Comparison of ENCODE assay signal across 18 cellular contexts in the genomic region with DNA sequence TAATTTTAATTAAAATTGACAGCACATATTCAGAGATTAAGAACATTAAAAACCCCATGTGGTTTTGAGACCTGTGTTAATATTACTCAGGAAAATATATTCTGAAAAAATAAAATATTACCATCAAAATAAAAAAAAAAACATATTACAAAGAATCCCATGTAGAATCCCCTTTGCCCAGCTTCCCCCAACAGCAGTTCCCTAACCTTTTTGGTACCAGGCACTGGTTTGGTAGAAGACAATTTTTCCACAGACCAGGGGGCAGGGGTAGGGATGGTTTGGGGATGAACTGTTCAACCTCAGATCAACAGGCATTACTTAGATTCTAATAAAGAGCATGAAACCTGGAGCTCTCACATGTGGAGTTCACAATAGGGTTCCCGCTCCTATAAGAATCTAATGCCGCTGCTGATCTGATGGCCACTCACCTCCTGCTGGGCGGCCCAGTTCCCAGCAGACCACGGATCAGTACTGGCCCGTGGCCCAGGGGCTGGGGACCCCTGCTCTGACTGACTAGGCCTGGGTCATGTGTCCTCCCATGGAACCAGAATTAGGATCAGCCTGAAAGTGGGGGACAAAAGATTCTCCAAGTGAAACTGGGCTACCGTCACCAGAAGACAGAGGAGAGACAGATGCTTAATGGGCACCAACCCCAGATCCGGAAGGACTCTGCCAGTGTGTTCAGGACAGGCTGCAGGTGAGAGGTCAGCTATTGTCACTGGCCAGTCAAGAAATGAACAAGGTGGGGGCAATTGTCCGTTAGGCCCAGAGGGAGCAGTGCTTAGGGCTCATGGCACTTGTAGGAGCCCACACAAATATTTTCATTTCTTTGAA.
DNase-seq lines count a peak whose midpoint lies in the region; ATAC-seq and TF ChIP-seq lines count a peak whose summit lies in the region.
"Had no signal": no experiment of that assay in that cellular context is flagged by ENCODE, and none has a peak within 500 bp of the region (broad histone marks: within the 10 kb centered on the region; RNA-seq: fewer than 3 reads in every experiment).

No MANE protein-coding gene starts in this region.

- H3K4me1 ChIP-seq in RWPE2 (ENCODE audit: insufficient read depth, poor library complexity, severe bottlenecking) (no peaks in the 10 kb centered on the region), HAP-1 (no peaks in the 10 kb centered on the region)
- H3K4me1 ChIP-seq: A549 had no signal

- H3K4me3 ChIP-seq in RWPE2 (ENCODE audit: severe bottlenecking), result no peak overlapping the region
- no peak overlapping the region for H3K4me3 ChIP-seq in HAP-1
- H3K4me3 ChIP-seq: A549, BLaER1, GM23338 had no signal

- TF ChIP-seq CTCF in RWPE2 (IDR thresholded peaks at IDR 0.05; ENCODE audit: poor library complexity, severe bottlenecking), result no peak

- no peaks in the 10 kb centered on the region for H3K36me3 Mint-ChIP-seq in stimulated activated memory B cell treated with anti-CD40 and anti-IgM and Interleukin-4, amounts not matched to agents 10 μg/mL and 1 μg/mL and 100 μg/mL, for 72 hours
- H3K36me3 Mint-ChIP-seq: CD14-positive monocyte; CD4-positive, alpha-beta memory T cell had no signal

- H3K27me3 ChIP-seq in RWPE2 (ENCODE audit: insufficient read depth, poor library complexity, severe bottlenecking) (no peaks in the 10 kb centered on the region), HAP-1 (ENCODE audit: low read depth) (no peaks in the 10 kb centered on the region)
- H3K27me3 ChIP-seq: BLaER1 had no signal

- DNase-seq in activated CD4-positive, CD25-positive, alpha-beta regulatory T cell treated with anti-CD3 and anti-CD28 coated beads, Interleukin-2, amount 50 U/mL, for 72 hours, result peak; percentile 2
- no peak for DNase-seq in activated CD4-positive, CD25-positive, alpha-beta regulatory T cell (lab: John Stamatoyannopoulos, UW)
- peak; percentile 56 for DNase-seq in RWPE2 (ENCODE audit: low spot score)
- DNase-seq in mesenteric fat pad (ENCODE audit: low spot score), result peak; percentile 77
- no peak for DNase-seq in AG08395 (ENCODE audit: low spot score)
- DNase-seq in HAP-1 (ENCODE audit: low spot score in 2 of 2), result no peak
- DNase-seq in pons (ENCODE audit: low spot score), result no peak
- DNase-seq: CD4-positive, alpha-beta memory T cell; DMS153; DMS79; GDM1 had no signal

- in situ Hi-C loops in HAP-1 (cut with MboI; ENCODE audit: low sequenced_read_pairs), result no loop called here

- H3K27ac ChIP-seq in RWPE2 (ENCODE audit: poor library complexity, severe bottlenecking), result no peak overlapping the region
- H3K27ac ChIP-seq: 22Rv1, A549, BLaER1 had no signal

- peaks cover 29% of the 10 kb centered on the region for H3K27me3 Mint-ChIP-seq in stimulated activated memory B cell treated with anti-CD40 and anti-IgM and Interleukin-4, amounts not matched to agents 10 μg/mL and 1 μg/mL and 100 μg/mL, for 72 hours

- H3K27ac Mint-ChIP-seq in stimulated activated memory B cell treated with anti-CD40 and anti-IgM and Interleukin-4, amounts not matched to agents 10 μg/mL and 1 μg/mL and 100 μg/mL, for 72 hours, result no peak overlapping the region
- H3K27ac Mint-ChIP-seq: CD14-positive monocyte; CD4-positive, alpha-beta memory T cell; GM23338 had no signal

- no peaks in the 10 kb centered on the region for H3K9me3 Mint-ChIP-seq in stimulated activated memory B cell treated with anti-CD40 and anti-IgM and Interleukin-4, amounts not matched to agents 10 μg/mL and 1 μg/mL and 100 μg/mL, for 72 hours

- no peak overlapping the region for H3K4me3 Mint-ChIP-seq in stimulated activated memory B cell treated with anti-CD40 and anti-IgM and Interleukin-4, amounts not matched to agents 10 μg/mL and 1 μg/mL and 100 μg/mL, for 72 hours
- H3K4me3 Mint-ChIP-seq: CD14-positive monocyte; CD4-positive, alpha-beta memory T cell; GM23338 had no signal

- H3K36me3 ChIP-seq in RWPE2 (ENCODE audit: low read depth) (no peaks in the 10 kb centered on the region), HAP-1 (replicated peaks) (no peaks in the 10 kb centered on the region)
- H3K36me3 ChIP-seq: BLaER1 had no signal

- no peak for ATAC-seq in RWPE2 (ENCODE audit: low read depth)
- peak; percentile 41 for ATAC-seq in stimulated activated memory B cell treated with anti-CD40 and anti-IgM and Interleukin-4, amounts not matched to agents 10 μg/mL and 1 μg/mL and 100 μg/mL, for 72 hours
- ATAC-seq: A549, GM23338, HCT116 had no signal

- no peaks in the 10 kb centered on the region for H3K9me3 ChIP-seq in RWPE2 (ENCODE audit: severe bottlenecking)
- H3K9me3 ChIP-seq in HAP-1, result no peaks in the 10 kb centered on the region
- H3K9me3 ChIP-seq: A549 had no signal

- H3K4me1 Mint-ChIP-seq in stimulated activated memory B cell treated with anti-CD40 and anti-IgM and Interleukin-4, amounts not matched to agents 10 μg/mL and 1 μg/mL and 100 μg/mL, for 72 hours, result no peaks in the 10 kb centered on the region
- H3K4me1 Mint-ChIP-seq: CD14-positive monocyte; CD4-positive, alpha-beta memory T cell had no signal

Comparison
In these comparisons a context has a peak if more than half of its experiments do, and no peak if none do; other contexts are left out.
1. DNase-seq: peak in activated CD4-positive, CD25-positive, alpha-beta regulatory T cell treated with anti-CD3 and anti-CD28 coated beads, Interleukin-2, amount 50 U/mL, for 72 hours (single experiment), RWPE2 (single experiment) and mesenteric fat pad (single experiment); none in activated CD4-positive, CD25-positive, alpha-beta regulatory T cell (0 of 4), AG08395 (single experiment), HAP-1 (0 of 2) and pons (single experiment).